In genomic region chr16:13118091-13118490, GRCh38 we compare ENCODE assay signal across 24 cellular contexts.
"Had no signal": no experiment of that assay in that cellular context is flagged by ENCODE, and none has a peak within 500 bp of the region (broad histone marks: within the 10 kb centered on the region; RNA-seq: fewer than 3 reads in every experiment).

No MANE protein-coding gene starts in this region.

- H3K9me3 Mint-ChIP-seq: activated naive CD4-positive, alpha-beta T cell treated with anti-CD3 and anti-CD28 coated beads, Interleukin-2, amount 50 U/mL, for 24 hours; central memory CD8-positive, alpha-beta T cell had no signal

- H3K36me3 ChIP-seq: Peyer's patch, SJSA1 had no signal

- H3K27ac ChIP-seq: body of pancreas, Peyer's patch, SJSA1 had no signal

- ATAC-seq: activated CD8-positive, alpha-beta T cell treated with anti-CD3 and anti-CD28 coated beads, Interleukin-2, amount 10 ng/mL, durations not matched to agents 7 days and 5 days; body of pancreas; SK-N-SH treated with all-trans-retinoic acid at 6 μM for 48 hours had no signal

- H3K27me3 ChIP-seq: body of pancreas, Peyer's patch, SJSA1 had no signal

- H3K36me3 Mint-ChIP-seq: activated naive CD4-positive, alpha-beta T cell treated with anti-CD3 and anti-CD28 coated beads, Interleukin-2, amount 50 U/mL, for 24 hours had no signal

- H3K9me3 ChIP-seq: body of pancreas, Peyer's patch, SJSA1 had no signal

- H3K4me1 Mint-ChIP-seq: activated naive CD4-positive, alpha-beta T cell treated with anti-CD3 and anti-CD28 coated beads, Interleukin-2, amount 50 U/mL, for 24 hours; central memory CD8-positive, alpha-beta T cell had no signal

- H3K27me3 Mint-ChIP-seq: activated naive CD4-positive, alpha-beta T cell treated with anti-CD3 and anti-CD28 coated beads, Interleukin-2, amount 50 U/mL, for 24 hours; central memory CD8-positive, alpha-beta T cell had no signal

- H3K4me3 ChIP-seq: body of pancreas, Peyer's patch, SJSA1 had no signal

- DNase-seq: activated CD4-positive, alpha-beta T cell treated with anti-CD3 and anti-CD28 coated beads for 48 hours; activated CD4-positive, alpha-beta T cell treated with anti-CD3 and anti-CD28 coated beads, Interleukin-2, amount 50 U/mL, for 4 hours; activated CD4-positive, CD25-positive, alpha-beta regulatory T cell treated with anti-CD3 and anti-CD28 coated beads, Interleukin-2, amount 50 U/mL, for 72 hours; activated CD8-positive, alpha-beta memory T cell treated with anti-CD3 and anti-CD28 coated beads, Interleukin-2, amount 50 U/mL, for 48 hours; activated CD8-positive, alpha-beta T cell treated with anti-CD3 and anti-CD28 coated beads, Interleukin-2, amount 10 ng/mL, durations not matched to agents 7 days and 5 days; activated naive CD4-positive, alpha-beta T cell; activated T-cell treated with anti-CD3 and anti-CD28 coated beads, Interleukin-2, amount 50 U/mL, for 1 hour; aorta; body of pancreas; KBM-7; NCI-H1092; NCI-H1417; NCI-H187; NCI-H2081; NCI-H510A treated with DMSO at 0.1 percent for 48 hours; NCI-H69; Peyer's patch; SHP77; SW 1271 had no signal

- H3K4me3 Mint-ChIP-seq: activated CD8-positive, alpha-beta T cell treated with anti-CD3 and anti-CD28 coated beads, Interleukin-2, amount 10 ng/mL, durations not matched to agents 7 days and 5 days; activated naive CD4-positive, alpha-beta T cell treated with anti-CD3 and anti-CD28 coated beads, Interleukin-2, amount 50 U/mL, for 24 hours; central memory CD8-positive, alpha-beta T cell; T-helper 1 cell treated with Interleukin-12 subunit alpha and Interleukin-12 subunit beta and Interleukin-4 antibody, amounts not matched to agents 30 μg/mL and 1 μg/mL, for 36 hours had no signal

- H3K4me1 ChIP-seq: body of pancreas, Peyer's patch, SJSA1 had no signal

- H3K27ac Mint-ChIP-seq: activated CD8-positive, alpha-beta T cell treated with anti-CD3 and anti-CD28 coated beads, Interleukin-2, amount 10 ng/mL, durations not matched to agents 7 days and 5 days; activated naive CD4-positive, alpha-beta T cell treated with anti-CD3 and anti-CD28 coated beads, Interleukin-2, amount 50 U/mL, for 24 hours; T-helper 1 cell treated with Interleukin-12 subunit alpha and Interleukin-12 subunit beta and Interleukin-4 antibody, amounts not matched to agents 30 μg/mL and 1 μg/mL, for 36 hours had no signal
